15 cellular contexts compared by ENCODE assay signal in the genomic region with DNA sequence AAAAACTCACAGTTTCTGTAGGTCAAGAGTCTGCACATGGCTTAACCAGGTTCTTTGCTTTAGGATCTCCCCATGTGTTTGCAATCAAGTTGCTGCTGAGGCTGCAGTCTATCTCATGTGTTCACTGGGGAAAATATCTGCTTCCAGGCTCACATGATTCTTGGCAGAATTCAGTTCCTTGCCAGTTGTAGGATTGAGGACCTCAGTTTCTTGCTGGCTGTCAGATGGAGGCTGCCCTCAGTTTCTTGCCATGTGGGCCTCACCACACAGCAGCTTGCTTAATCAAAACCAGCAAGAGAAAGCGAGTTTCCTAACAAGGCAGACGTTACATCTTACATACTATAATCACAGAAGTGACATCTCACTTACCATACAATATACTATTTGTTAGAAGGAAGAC.
"Had no signal": no experiment of that assay in that cellular context is flagged by ENCODE, and none has a peak within 500 bp of the region (broad histone marks: within the 10 kb centered on the region; RNA-seq: fewer than 3 reads in every experiment).

No MANE protein-coding gene starts in this region.

- H3K4me1 ChIP-seq: breast epithelium, sigmoid colon had no signal

- H3K27me3 ChIP-seq: breast epithelium, dorsolateral prefrontal cortex, esophagus squamous epithelium, sigmoid colon had no signal

- H3K9me3 ChIP-seq: breast epithelium, esophagus squamous epithelium, sigmoid colon had no signal

- DNase-seq: activated B cell treated with CpG ODN at 0.5 μM for 24 hours; activated effector memory CD4-positive, alpha-beta T cell treated with Interleukin-2 at 50 U/mL for 16 hours; activated naive CD8-positive, alpha-beta T cell treated with anti-CD3 and anti-CD28 coated beads for 36 hours; activated T-cell treated with anti-CD3 and anti-CD28 coated beads, Interleukin-2, amount 50 U/mL, for 1 hour; anterior cingulate cortex; dorsolateral prefrontal cortex; esophagus squamous epithelium; hippocampal formation; sigmoid colon; stimulated activated CD4-positive, alpha-beta T cell treated with anti-CD3 and anti-CD28 coated beads, Interleukin-2, amount 100 ng/mL, for 24 hours; stimulated activated naive B cell treated with anti-CD40 and anti-IgM and Interleukin-4, amounts not matched to agents 10 μg/mL and 1 μg/mL and 100 μg/mL, for 72 hours; substantia nigra; T-helper 17 cell had no signal

- H3K27ac ChIP-seq: dorsolateral prefrontal cortex, esophagus squamous epithelium, sigmoid colon had no signal

- H3K4me3 ChIP-seq: breast epithelium, dorsolateral prefrontal cortex, esophagus squamous epithelium, sigmoid colon had no signal

- FAIRE-seq: TTC549 had no signal

- H3K36me3 ChIP-seq: breast epithelium, esophagus squamous epithelium, sigmoid colon had no signal

- ATAC-seq: stimulated activated naive B cell treated with anti-CD40 and anti-IgM and Interleukin-4, amounts not matched to agents 10 μg/mL and 1 μg/mL and 100 μg/mL, for 72 hours; T-helper 17 cell had no signal
